20 cellular contexts compared by ENCODE assay signal in the genomic region with DNA sequence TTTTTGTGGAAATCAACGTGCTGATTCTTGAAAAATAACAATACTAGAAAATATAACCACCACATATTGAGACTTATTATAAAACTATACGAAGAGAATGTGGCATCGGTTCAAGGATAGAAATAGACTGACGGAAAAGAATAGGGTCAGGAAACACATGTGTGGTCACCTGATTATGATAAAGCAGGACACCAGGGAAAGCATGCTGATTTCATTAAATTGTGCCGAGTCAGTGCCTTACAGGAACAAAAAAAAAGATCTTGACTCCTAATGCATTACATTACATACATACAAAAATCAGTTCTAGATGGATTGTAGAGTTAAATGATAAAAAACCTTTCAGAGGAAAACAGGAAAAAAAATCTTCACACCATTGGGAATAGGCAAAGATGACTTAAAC. TPM values are rescaled to one million over a fixed set of nuclear protein-coding genes. Genes with fewer than 3 reads are reported as not detected.
DNase-seq lines count a peak whose midpoint lies in the region; ATAC-seq, FAIRE-seq and TF ChIP-seq lines count a peak whose summit lies in the region.
"Had no signal": no experiment of that assay in that cellular context is flagged by ENCODE, and none has a peak within 500 bp of the region (broad histone marks: within the 10 kb centered on the region; RNA-seq: fewer than 3 reads in every experiment).

No MANE protein-coding gene starts in this region.

- FAIRE-seq in D721Med (lab: Jason Lieb, UNC), result peak; percentile 87

- H3K4me1 Mint-ChIP-seq in memory B cell, result no peaks in the 10 kb centered on the region

- no peaks in the 10 kb centered on the region for H3K79me2 ChIP-seq in OCI-LY7 (ENCODE audit: insufficient read depth, low read depth, low read length)

- H4K20me1 ChIP-seq in OCI-LY7 (ENCODE audit: insufficient read depth, low read length), result no peaks in the 10 kb centered on the region

- H3K27ac Mint-ChIP-seq in memory B cell, result peak overlapping the region; percentile 1
- H3K27ac Mint-ChIP-seq: CD4-positive, alpha-beta T cell had no signal

- no peak for ATAC-seq in memory B cell (ENCODE audit: low read depth)
- ATAC-seq: stimulated activated naive CD8-positive, alpha-beta T cell treated with anti-CD3 and anti-CD28 coated beads, Interleukin-15, Interleukin-2, amounts not matched to agents 100 U/mL and 50 U/mL, for 24 hours had no signal

- no peaks in the 10 kb centered on the region for H3K9me3 Mint-ChIP-seq in memory B cell
- H3K9me3 Mint-ChIP-seq: CD4-positive, alpha-beta T cell had no signal

- DNase-seq in D721Med (ENCODE audit: insufficient read length, low spot score) (no peak), OCI-LY7 (ENCODE audit: low spot score) (no peak), dermis blood vessel endothelial cell (peak; percentile 67), memory B cell (ENCODE audit: low spot score in 2 of 2) (no peak), mucosa of gallbladder (ENCODE audit: low spot score) (no peak), SHP77 (lab: John Stamatoyannopoulos, UW) (no peak), colonic mucosa (no peak)
- DNase-seq: activated effector memory CD4-positive, alpha-beta T cell treated with Interleukin-2 at 50 U/mL for 16 hours; amniotic stem cell; CD4-positive, alpha-beta T cell; MG63; NCI-H1436 treated with DMSO at 0.1 percent for 48 hours; NCI-H526; occipital lobe; retina; stimulated activated CD4-positive, alpha-beta T cell treated with anti-CD3 and anti-CD28 coated beads, Interleukin-4, amount 100 ng/mL, for 24 hours; stimulated activated naive CD8-positive, alpha-beta T cell treated with anti-CD3 and anti-CD28 coated beads, Interleukin-15, Interleukin-2, amounts not matched to agents 100 U/mL and 50 U/mL, for 24 hours; tibial artery had no signal

- no peak overlapping the region for H2AFZ ChIP-seq in OCI-LY7 (ENCODE audit: low read length)

- H3K9me3 ChIP-seq in OCI-LY7 (ENCODE audit: low read length), result no peaks in the 10 kb centered on the region
- no peaks in the 10 kb centered on the region for H3K9me3 ChIP-seq in colonic mucosa
- H3K9me3 ChIP-seq: MG63, tibial artery had no signal

- no peak overlapping the region for H3K4me3 Mint-ChIP-seq in memory B cell
- H3K4me3 Mint-ChIP-seq: CD4-positive, alpha-beta T cell had no signal

- peaks cover 17% of the 10 kb centered on the region for H3K36me3 Mint-ChIP-seq in memory B cell

- POLR2A ChIA-PET in OCI-LY7 (lab: Charles Lee), result interaction anchor here (0.6 to 1.0 kb wide), 3 partner anchors 9 to 27 kb away, joined by 3 to 4 read pairs (median 3); no protein-coding TSS in a partner anchor

- no peaks in the 10 kb centered on the region for H3K4me1 ChIP-seq in OCI-LY7 (ENCODE audit: insufficient read depth, low read length, poor library complexity, severe bottlenecking)
- no peaks in the 10 kb centered on the region for H3K4me1 ChIP-seq in colonic mucosa
- H3K4me1 ChIP-seq: tibial artery had no signal

- no peak overlapping the region for H3K9ac ChIP-seq in colonic mucosa (ENCODE audit: low read depth in 2 of 2, low read length in 2 of 2)

- H3K27me3 ChIP-seq in colonic mucosa, result no peaks in the 10 kb centered on the region
- H3K27me3 ChIP-seq: MG63, tibial artery had no signal

- TF ChIP-seq CTCF in D721Med (IDR thresholded peaks at IDR 0.05; ENCODE audit: insufficient read depth, missing control alignments) (no peak), OCI-LY7 (conservative IDR thresholded peaks at IDR 0.05; ENCODE audit: low read length) (no peak), colonic mucosa (IDR thresholded peaks at IDR 0.05) (no peak)

- H3K36me3 ChIP-seq in OCI-LY7 (ENCODE audit: insufficient read depth, low read length) (peaks cover 90% of the 10 kb centered on the region), colonic mucosa (peaks cover 40% of the 10 kb centered on the region)

- H3K4me3 ChIP-seq in OCI-LY7 (ENCODE audit: low read depth, low read length, poor library complexity, severe bottlenecking) (no peak overlapping the region), colonic mucosa (no peak overlapping the region)
- H3K4me3 ChIP-seq: lung, MG63, tibial artery had no signal

- H3K4me2 ChIP-seq in OCI-LY7 (ENCODE audit: low read length), result no peak overlapping the region

- H3K27ac ChIP-seq in OCI-LY7 (ENCODE audit: low read depth, low read length, poor library complexity, severe bottlenecking) (no peak overlapping the region), colonic mucosa (no peak overlapping the region)
- H3K27ac ChIP-seq: RWPE1, tibial artery had no signal

- H3K27me3 Mint-ChIP-seq in memory B cell, result no peaks in the 10 kb centered on the region
- H3K27me3 Mint-ChIP-seq: CD4-positive, alpha-beta T cell had no signal

- intact Hi-C loops in OCI-LY7 (cut with micrococcal nuclease; ENCODE audit: unreplicated experiment) (no loop called here), colonic mucosa (cut with DNase I) (no loop called here)

- TSS peak; percentile 33 for BruUV-seq in OCI-LY7 (replicated peaks; lab: Mats Ljungman, UMichigan)

- CTCF ChIA-PET in OCI-LY7 (lab: Charles Lee; ENCODE audit: unreplicated experiment), result no interaction called here

- H3K9me2 ChIP-seq in OCI-LY7 (ENCODE audit: insufficient read depth, low read length), result no peaks in the 10 kb centered on the region

RNA-seq across cellular contexts. Expression of a gene that starts 43.5 kb away (rescaled TPM):
- total RNA-seq in OCI-LY7 (2014; rRNA removed; shearing (Covaris generic)), result not detected in 2 replicates
- total RNA-seq in OCI-LY7 (2022) (not detected in 2 replicates), dermis blood vessel endothelial cell (0.05 TPM in 1 of 2 replicates, not detected in the other), mucosa of gallbladder (1.2 TPM), colonic mucosa (1 to 10 TPM in 1 of 2 donors, under 1 TPM in 1; 0.29 to 1.8 TPM)
- total RNA-seq: CD4-positive, alpha-beta T cell had no signal
